15 cellular contexts compared by ENCODE assay signal in the genomic region with DNA sequence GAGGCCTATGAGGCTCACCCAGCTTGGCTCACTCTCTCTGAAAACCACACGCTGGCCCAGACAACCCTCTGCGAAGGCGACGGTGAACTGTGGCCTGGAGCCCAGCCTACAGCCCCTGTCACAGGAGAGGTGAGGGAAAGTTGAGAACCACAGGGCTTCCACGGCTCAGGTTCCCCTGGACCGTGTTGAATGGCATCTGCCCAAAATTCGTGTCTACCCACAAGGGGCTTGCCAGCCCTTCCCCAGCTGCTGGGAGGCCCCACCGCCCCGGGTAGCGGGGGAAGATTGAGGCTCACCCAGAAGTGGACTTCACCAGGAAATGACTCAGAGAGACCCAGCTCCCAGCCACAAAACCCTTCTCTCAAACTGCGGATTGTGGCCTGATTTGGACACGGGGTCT.
DNase-seq lines count a peak whose midpoint lies in the region; ATAC-seq and TF ChIP-seq lines count a peak whose summit lies in the region.
"Had no signal": no experiment of that assay in that cellular context is flagged by ENCODE, and none has a peak within 500 bp of the region (broad histone marks: within the 10 kb centered on the region; RNA-seq: fewer than 3 reads in every experiment).

No MANE protein-coding gene starts in this region.

- H3K9me3 ChIP-seq in SJCRH30 (replicated peaks): no peaks in the 10 kb centered on the region; the same call in 1 of the 2 replicates

- H3K9me3 Mint-ChIP-seq in neural crest cell (no peaks in the 10 kb centered on the region), type B pancreatic cell (no peaks in the 10 kb centered on the region)
- H3K9me3 Mint-ChIP-seq in natural killer cell treated with Interleukin-12 subunit alpha and Interleukin-12 subunit beta and Interleukin-15 and Interleukin-18, amount 100 ng/mL, for 72 hours: no peaks in the 10 kb centered on the region

- intact Hi-C loops in Right ventricle myocardium superior (cut with DNase I) (no loop called here), left cardiac atrium (cut with DNase I) (no loop called here)

- H3K4me1 Mint-ChIP-seq in neural crest cell (peaks cover 25% of the 10 kb centered on the region), type B pancreatic cell (ENCODE audit: unreplicated experiment) (peaks cover 14% of the 10 kb centered on the region)
- peaks cover 0 to 3% of the 10 kb centered on the region in 2 donors for H3K4me1 Mint-ChIP-seq in natural killer cell treated with Interleukin-12 subunit alpha and Interleukin-12 subunit beta and Interleukin-15 and Interleukin-18, amount 100 ng/mL, for 72 hours (ENCODE audit: low read depth in 2 of 2)

- H3K36me3 Mint-ChIP-seq in neural crest cell (ENCODE audit: low read depth) (no peaks in the 10 kb centered on the region), type B pancreatic cell (no peaks in the 10 kb centered on the region)
- no peaks in the 10 kb centered on the region for H3K36me3 Mint-ChIP-seq in natural killer cell treated with Interleukin-12 subunit alpha and Interleukin-12 subunit beta and Interleukin-15 and Interleukin-18, amount 100 ng/mL, for 72 hours

- H3K27ac ChIP-seq in SJCRH30: peak overlapping the region; percentile 94
- H3K27ac ChIP-seq: C4-2B, HL-60 had no signal

- H3K4me3 ChIP-seq in SJCRH30: peak overlapping the region; percentile 3; the same call in 1 of the 2 replicates
- H3K4me3 ChIP-seq: K562 had no signal

- H3K4me3 Mint-ChIP-seq in neural crest cell (no peak overlapping the region), type B pancreatic cell (no peak overlapping the region)
- H3K4me3 Mint-ChIP-seq in natural killer cell treated with Interleukin-12 subunit alpha and Interleukin-12 subunit beta and Interleukin-15 and Interleukin-18, amount 100 ng/mL, for 72 hours: no peak overlapping the region

- no peaks in the 10 kb centered on the region for H3K36me3 ChIP-seq in SJCRH30

- TF ChIP-seq CTCF in neural crest cell (conservative IDR thresholded peaks at IDR 0.05) (no peak), type B pancreatic cell (conservative IDR thresholded peaks at IDR 0.05) (no peak)

- peaks cover 24% of the 10 kb centered on the region for H3K4me1 ChIP-seq in SJCRH30

- H3K27ac Mint-ChIP-seq in neural crest cell (ENCODE audit: unreplicated experiment): peak overlapping the region; percentile 43
- H3K27ac Mint-ChIP-seq in type B pancreatic cell: peak overlapping the region; percentile 61
- no peak overlapping the region for H3K27ac Mint-ChIP-seq in natural killer cell treated with Interleukin-12 subunit alpha and Interleukin-12 subunit beta and Interleukin-15 and Interleukin-18, amount 100 ng/mL, for 72 hours

- H3K27me3 Mint-ChIP-seq in neural crest cell (ENCODE audit: low read depth): no peaks in the 10 kb centered on the region
- no peaks in the 10 kb centered on the region for H3K27me3 Mint-ChIP-seq in type B pancreatic cell
- H3K27me3 Mint-ChIP-seq in natural killer cell treated with Interleukin-12 subunit alpha and Interleukin-12 subunit beta and Interleukin-15 and Interleukin-18, amount 100 ng/mL, for 72 hours: peaks cover 7 to 17% of the 10 kb centered on the region in 2 donors

- no peaks in the 10 kb centered on the region for H3K27me3 ChIP-seq in SJCRH30

- no peak for ATAC-seq in Right ventricle myocardium superior (ENCODE audit: poor library complexity)
- ATAC-seq in left cardiac atrium: no peak
- ATAC-seq in GM21529 (IDR thresholded peaks at IDR 0.05; ENCODE audit: unreplicated experiment): no peak
- ATAC-seq in natural killer cell treated with Interleukin-12 subunit alpha and Interleukin-12 subunit beta and Interleukin-15 and Interleukin-18, amount 100 ng/mL, for 72 hours: no peak
- ATAC-seq in GM18511 (IDR thresholded peaks at IDR 0.05; ENCODE audit: unreplicated experiment): no peak
- ATAC-seq: K562 had no signal

- DNase-seq in Right ventricle myocardium superior (peak; percentile 24), left cardiac atrium (no peak), SJCRH30 (peak; percentile 86 to 88), neural crest cell (ENCODE audit: low read depth, low spot score) (no peak), type B pancreatic cell (ENCODE audit: extremely low spot score, unreplicated experiment) (no peak)
- no peak for DNase-seq in natural killer cell treated with Interleukin-12 subunit alpha and Interleukin-12 subunit beta and Interleukin-15 and Interleukin-18, amount 100 ng/mL, for 72 hours (ENCODE audit: low spot score)
- DNase-seq: Calu3, NCI-H2081 treated with DMSO at 0.1 percent for 48 hours, NCI-H524, SIG-M5 had no signal

Comparison
In these comparisons a context has a peak if more than half of its experiments do, and no peak if none do; other contexts are left out.
1. DNase-seq: peak in Right ventricle myocardium superior (single experiment) and SJCRH30 (2 of 2); none in left cardiac atrium (single experiment), neural crest cell (single experiment), type B pancreatic cell (single experiment) and natural killer cell treated with Interleukin-12 subunit alpha and Interleukin-12 subunit beta and Interleukin-15 and Interleukin-18, amount 100 ng/mL, for 72 hours (single experiment).
2. H3K27ac Mint-ChIP-seq: peak in neural crest cell (single experiment) and type B pancreatic cell (single experiment); none in natural killer cell treated with Interleukin-12 subunit alpha and Interleukin-12 subunit beta and Interleukin-15 and Interleukin-18, amount 100 ng/mL, for 72 hours (0 of 2).